24 cellular contexts compared by ENCODE assay signal in the genomic region with DNA sequence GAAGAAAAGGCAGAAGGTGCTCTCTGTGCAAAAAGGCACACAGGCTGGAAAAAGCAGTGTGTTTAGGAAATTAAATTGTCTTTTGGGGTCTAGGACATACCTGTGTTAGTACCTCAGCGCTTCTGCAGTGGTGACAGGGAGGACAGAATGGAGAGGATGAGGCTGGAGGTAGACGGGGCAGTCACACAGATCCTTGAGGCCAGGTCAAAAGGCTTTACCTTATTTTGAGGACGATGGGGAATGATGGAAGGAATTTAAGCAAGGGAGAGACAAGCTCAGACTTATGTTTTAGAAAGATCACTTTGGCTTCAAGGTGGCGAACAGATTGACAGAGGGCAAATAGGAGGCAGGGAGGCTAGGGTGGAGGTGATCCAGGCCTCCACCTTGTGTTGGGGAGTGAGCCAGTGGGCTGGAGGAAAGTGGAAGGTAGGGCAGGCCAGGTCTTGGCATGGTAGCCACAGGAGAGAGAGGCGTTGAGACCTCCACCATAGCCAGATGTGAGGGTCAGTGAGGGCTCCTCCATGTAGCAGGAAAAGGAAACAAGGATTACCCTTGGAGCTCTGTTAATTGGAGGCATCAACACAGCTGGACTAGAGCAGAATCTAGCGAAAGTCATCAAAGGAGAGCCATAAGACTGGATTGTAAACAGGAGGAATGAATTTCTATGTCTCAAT. TPM values are rescaled to one million over a fixed set of nuclear protein-coding genes. Genes with fewer than 3 reads are reported as not detected.
DNase-seq lines count a peak whose midpoint lies in the region; ATAC-seq and TF ChIP-seq lines count a peak whose summit lies in the region.
"Had no signal": no experiment of that assay in that cellular context is flagged by ENCODE, and none has a peak within 500 bp of the region (broad histone marks: within the 10 kb centered on the region; RNA-seq: fewer than 3 reads in every experiment).

No MANE protein-coding gene starts in this region.

- no peak for TF ChIP-seq POLR2A in gastrocnemius medialis (IDR thresholded peaks at IDR 0.05)
- TF ChIP-seq POLR2A in vagina (IDR thresholded peaks at IDR 0.05): no peak

- intact Hi-C loops in left ventricle myocardium inferior (cut with micrococcal nuclease): no loop called here
- intact Hi-C loops in cardiac septum (cut with DNase I): no loop called here
- intact Hi-C loops in left lung (cut with DNase I): no loop called here
- intact Hi-C loops in gastrocnemius medialis (cut with DNase I; ENCODE audit: low total_unique reads): loop anchor here (5.0 kb wide), 1 partner anchor 51 kb away; no protein-coding TSS in a partner anchor
- intact Hi-C loops in vagina (cut with DNase I): no loop called here

- TF ChIP-seq CTCF in left ventricle myocardium inferior (IDR thresholded peaks at IDR 0.05; ENCODE audit: borderline replicate concordance): no peak
- TF ChIP-seq CTCF in left lung (IDR thresholded peaks at IDR 0.05): no peak
- TF ChIP-seq CTCF in gastrocnemius medialis (IDR thresholded peaks at IDR 0.05 in 4 of 5, conservative IDR thresholded peaks at IDR 0.05 in 1 of 5): no peak
- no peak for TF ChIP-seq CTCF in vagina (IDR thresholded peaks at IDR 0.05)

- no peak for DNase-seq in left ventricle myocardium inferior
- DNase-seq in cardiac septum (ENCODE audit: low spot score): no peak
- no peak for DNase-seq in left lung
- no peak for DNase-seq in gastrocnemius medialis
- DNase-seq in vagina (ENCODE audit: extremely low spot score in 2 of 2): peak; percentile 34 to 62
- no peak for DNase-seq in AG08395 (ENCODE audit: low spot score)
- DNase-seq in DMS79 treated with DMSO at 0.1 percent for 48 hours (lab: John Stamatoyannopoulos, UW): no peak
- DNase-seq in cerebellar cortex (ENCODE audit: low spot score): no peak
- DNase-seq: 8988T; AML-193; C1 segment of cervical spinal cord; CD8-positive, alpha-beta T cell; H9; HFFc6; MG63; NCI-H1417; NCI-H1694 treated with DMSO at 0.1 percent for 48 hours; NCI-H446; NCI-H526; SJCRH30 had no signal

- H3K4me1 ChIP-seq in left ventricle myocardium inferior (peaks cover 88% of the 10 kb centered on the region), left lung (peaks cover 23 to 39% of the 10 kb centered on the region in 2 donors), gastrocnemius medialis (peaks cover 0 to 28% of the 10 kb centered on the region in 2 donors), vagina (peaks cover 38% of the 10 kb centered on the region)
- H3K4me1 ChIP-seq: SJCRH30 had no signal

- H3K4me3 ChIP-seq in left ventricle myocardium inferior (peak overlapping the region; percentile 67), left lung (no peak overlapping the region), gastrocnemius medialis (peak overlapping the region; percentile 16 to 63 (median 42)), vagina (no peak overlapping the region)
- H3K4me3 ChIP-seq: K562, MG63, SJCRH30 had no signal

- H3K27ac ChIP-seq in left ventricle myocardium inferior (replicated peaks) (peak overlapping the region; percentile 97), left lung (peak overlapping the region; percentile 13 to 15), gastrocnemius medialis (peak overlapping the region; percentile 81 to 88 (median 84)), vagina (no peak overlapping the region)
- H3K27ac ChIP-seq: SJCRH30 had no signal

- H3K36me3 ChIP-seq in left ventricle myocardium inferior (no peaks in the 10 kb centered on the region), left lung (no peaks in the 10 kb centered on the region), gastrocnemius medialis (no peaks in the 10 kb centered on the region), vagina (no peaks in the 10 kb centered on the region)
- H3K36me3 ChIP-seq: MG63, SJCRH30 had no signal

- H3K9me3 ChIP-seq in left ventricle myocardium inferior (replicated peaks): no peaks in the 10 kb centered on the region
- no peaks in the 10 kb centered on the region for H3K9me3 ChIP-seq in left lung
- no peaks in the 10 kb centered on the region for H3K9me3 ChIP-seq in gastrocnemius medialis
- no peaks in the 10 kb centered on the region for H3K9me3 ChIP-seq in vagina
- H3K9me3 ChIP-seq: MG63, SJCRH30 had no signal

- no peak for ATAC-seq in left lung
- no peak for ATAC-seq in gastrocnemius medialis
- ATAC-seq: CD8-positive, alpha-beta T cell; K562 had no signal

- in situ Hi-C loops in gastrocnemius medialis (cut with MboI; ENCODE audit: low sequenced_read_pairs in 4 of 4): no loop called here

- H3K27me3 ChIP-seq in left ventricle myocardium inferior (ENCODE audit: low read depth) (no peaks in the 10 kb centered on the region), left lung (no peaks in the 10 kb centered on the region), gastrocnemius medialis (no peaks in the 10 kb centered on the region), vagina (no peaks in the 10 kb centered on the region)
- H3K27me3 ChIP-seq: MG63, SJCRH30 had no signal

RNA-seq across cellular contexts. Expression of a gene that starts 4.2 kb away (rescaled TPM):
- 11.5 TPM for total RNA-seq in left ventricle myocardium inferior
- total RNA-seq in cardiac septum: not detected
- total RNA-seq in left lung: 100 to 1,000 TPM in 1 of 2 donors, 10 to 100 TPM in 1; 53.8 to 417 TPM
- total RNA-seq in gastrocnemius medialis: 10 to 100 TPM; 57.3 to 97.4 (median 70.0) TPM
- 74.4 TPM for total RNA-seq in vagina
- total RNA-seq: CD8-positive, alpha-beta T cell; Daoy; H9; HFFc6; LHCN-M2; OCI-LY7; SJCRH30 had no signal

Comparison
In these comparisons a context has a peak if more than half of its experiments do, and no peak if none do; other contexts are left out.
1. RNA of a gene that starts 4.2 kb away (total RNA-seq): 53.8 to 417 TPM in left lung, 74.4 TPM in vagina (single experiment), 57.3 to 97.4 TPM in gastrocnemius medialis and 11.5 TPM in left ventricle myocardium inferior (single experiment); not detected in cardiac septum (single experiment); every median in the first group is over 10 times any median in the second.
2. DNase-seq: peak in vagina (2 of 2); none in left ventricle myocardium inferior (single experiment), cardiac septum (single experiment), left lung (0 of 2), gastrocnemius medialis (0 of 2), AG08395 (single experiment), DMS79 treated with DMSO at 0.1 percent for 48 hours (single experiment) and cerebellar cortex (single experiment).
3. H3K4me3 ChIP-seq: peak in left ventricle myocardium inferior (single experiment) and gastrocnemius medialis (4 of 4); none in left lung (0 of 2) and vagina (0 of 2).